18 cellular contexts compared by ENCODE assay signal in the genomic region with DNA sequence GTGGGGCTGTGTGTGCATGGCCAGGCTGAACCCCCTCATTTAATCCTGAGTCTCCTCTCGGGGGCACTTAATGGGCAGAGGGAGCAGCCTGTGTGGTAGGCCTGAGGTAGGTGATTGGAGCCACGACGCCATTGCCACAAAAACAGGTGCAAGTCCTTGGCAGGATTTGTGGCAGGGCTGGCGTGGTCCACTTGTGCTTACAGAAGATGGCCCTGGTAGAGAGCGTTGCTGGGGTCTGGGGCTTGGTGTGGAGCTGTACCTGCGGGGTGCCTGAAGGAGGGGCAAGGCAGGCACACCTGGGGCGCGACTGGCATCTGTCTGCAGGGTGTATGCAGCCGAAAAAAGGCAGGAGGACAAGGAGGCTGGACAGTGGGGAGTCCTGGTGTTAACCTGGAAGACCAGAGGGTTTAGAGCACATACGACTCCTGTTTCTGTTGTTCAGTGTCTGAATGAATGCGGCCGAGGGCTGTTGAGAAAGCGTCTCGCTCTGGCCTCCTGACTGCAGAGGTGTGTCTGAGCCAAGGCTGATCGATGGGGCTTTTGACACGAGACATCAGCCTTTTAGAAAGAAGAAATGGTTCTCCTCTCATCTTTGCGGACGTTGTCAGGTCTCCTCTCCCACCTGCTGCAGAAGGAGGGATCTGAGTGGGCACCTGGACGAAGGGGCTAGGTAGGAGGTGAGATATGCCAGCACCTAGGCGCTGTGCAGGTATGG. TPM values are rescaled to one million over a fixed set of nuclear protein-coding genes. Genes with fewer than 3 reads are reported as not detected.
DNase-seq lines count a peak whose midpoint lies in the region; ATAC-seq and TF ChIP-seq lines count a peak whose summit lies in the region.
"Had no signal": no experiment of that assay in that cellular context is flagged by ENCODE, and none has a peak within 500 bp of the region (broad histone marks: within the 10 kb centered on the region; RNA-seq: fewer than 3 reads in every experiment).

No MANE protein-coding gene starts in this region.

- no peak overlapping the region for H3K9ac ChIP-seq in HUES64 (ENCODE audit: low read depth, low read length)
- H3K9ac ChIP-seq in mesendoderm (ENCODE audit: low read length), result no peak overlapping the region
- H3K9ac ChIP-seq in smooth muscle cell (ENCODE audit: low read depth), result no peak overlapping the region
- H3K9ac ChIP-seq: SK-N-SH had no signal

- no peak overlapping the region for H4K8ac ChIP-seq in mesendoderm (ENCODE audit: low read depth, low read length)

- H2AK5ac ChIP-seq in mesendoderm (ENCODE audit: low read length), result no peak overlapping the region

- H3K4me2 ChIP-seq in mesendoderm (ENCODE audit: low read length) (no peak overlapping the region), smooth muscle cell (no peak overlapping the region)
- H3K4me2 ChIP-seq: SK-N-SH had no signal

- peak overlapping the region; percentile 7 for H3K56ac ChIP-seq in mesendoderm (ENCODE audit: low read length)

- H3K9me3 ChIP-seq in HUES64 (ENCODE audit: insufficient read depth, low read depth, low read length) (no peaks in the 10 kb centered on the region), stomach (no peaks in the 10 kb centered on the region), smooth muscle cell (replicated peaks; ENCODE audit: low read depth) (no peaks in the 10 kb centered on the region)
- H3K9me3 ChIP-seq: SK-N-SH had no signal

- H3K23ac ChIP-seq in mesendoderm (ENCODE audit: low read length), result no peak overlapping the region

- H3K27ac Mint-ChIP-seq in brain, result peak overlapping the region in 4 of 5 experiments; percentile 37 to 86 (median 73)
- H3K27ac Mint-ChIP-seq: HFFc6, mesothelial cell of epicardium had no signal

- intact Hi-C loops in stomach (cut with DNase I; ENCODE audit: low total_unique reads), result no loop called here

- H3K4me3 Mint-ChIP-seq in brain, result no peak overlapping the region
- H3K4me3 Mint-ChIP-seq: HFFc6, mesothelial cell of epicardium had no signal

- no peaks in the 10 kb centered on the region for H3K9me3 Mint-ChIP-seq in brain
- H3K9me3 Mint-ChIP-seq: HFFc6, mesothelial cell of epicardium had no signal

- no peak overlapping the region for H2BK120ac ChIP-seq in mesendoderm (ENCODE audit: low read depth, low read length)

- no peaks in the 10 kb centered on the region for H3K36me3 Mint-ChIP-seq in brain
- H3K36me3 Mint-ChIP-seq: mesothelial cell of epicardium had no signal

- H2BK15ac ChIP-seq in mesendoderm (replicated peaks; ENCODE audit: low read depth), result no peak overlapping the region

- H3K36me3 ChIP-seq in HUES64 (ENCODE audit: insufficient read depth, low read length) (no peaks in the 10 kb centered on the region), mesendoderm (ENCODE audit: control insufficient read depth, insufficient read depth, low read length) (no peaks in the 10 kb centered on the region), stomach (no peaks in the 10 kb centered on the region), smooth muscle cell (ENCODE audit: low read depth) (no peaks in the 10 kb centered on the region)

- H3K27ac ChIP-seq in HUES64 (ENCODE audit: low read depth, low read length) (peak overlapping the region; percentile 82), mesendoderm (ENCODE audit: low read depth, low read length) (no peak overlapping the region), stomach (peak overlapping the region in 4 of 5 donors; percentile 5 to 87 (median 34)), smooth muscle cell (ENCODE audit: low read depth) (no peak overlapping the region)

- H3K18ac ChIP-seq in mesendoderm (ENCODE audit: low read length), result no peak overlapping the region

- H4K20me1 ChIP-seq in smooth muscle cell (ENCODE audit: low read depth), result peaks cover 13% of the 10 kb centered on the region

- H3K4me3 ChIP-seq in HUES64 (ENCODE audit: low read length) (no peak overlapping the region), mesendoderm (ENCODE audit: low read length) (no peak overlapping the region), stomach (no peak overlapping the region), smooth muscle cell (no peak overlapping the region)

- H3K79me1 ChIP-seq in mesendoderm (ENCODE audit: low read length), result peaks cover 1% of the 10 kb centered on the region

- no peaks in the 10 kb centered on the region for H3K79me2 ChIP-seq in mesendoderm (ENCODE audit: control insufficient read depth, insufficient read depth, low read length)
- peaks cover 4% of the 10 kb centered on the region for H3K79me2 ChIP-seq in smooth muscle cell (ENCODE audit: low read depth)

- H3K27me3 ChIP-seq in HUES64 (ENCODE audit: insufficient read depth, low read length), result no peaks in the 10 kb centered on the region
- H3K27me3 ChIP-seq in mesendoderm (ENCODE audit: insufficient read depth, low read length, poor library complexity), result no peaks in the 10 kb centered on the region
- H3K27me3 ChIP-seq in stomach, result no peaks in the 10 kb centered on the region
- H3K27me3 ChIP-seq in smooth muscle cell (ENCODE audit: low read depth), result no peaks in the 10 kb centered on the region

- no peak overlapping the region for H3K4ac ChIP-seq in mesendoderm (ENCODE audit: low read depth, low read length)

- H4K5ac ChIP-seq in mesendoderm (ENCODE audit: low read length), result no peak overlapping the region

- no peak for TF ChIP-seq EP300 in stomach (IDR thresholded peaks at IDR 0.05)

- H2BK5ac ChIP-seq in mesendoderm (ENCODE audit: low read length), result no peak overlapping the region

- peaks cover 5% of the 10 kb centered on the region for H3K27me3 Mint-ChIP-seq in brain

- no peak for DNase-seq in mesendoderm
- no peak for DNase-seq in stomach
- no peak for DNase-seq in NCI-H774 (lab: John Stamatoyannopoulos, UW)
- no peak for DNase-seq in retina
- no peak for DNase-seq in smooth muscle cell (lab: John Stamatoyannopoulos, UW; ENCODE audit: unreplicated experiment)
- DNase-seq: activated CD4-positive, alpha-beta T cell treated with anti-CD3 and anti-CD28 coated beads for 4 hours; cerebellar nuclear complex; GDM1; HFFc6; Kasumi-1; kidney; SK-N-SH; stimulated activated CD4-positive, alpha-beta T cell treated with anti-CD3 and anti-CD28 coated beads, Interleukin-2, amount 100 ng/mL, for 24 hours had no signal

- 87% methylated on average over 20 of the region's 20 CpGs for WGBS in HUES64
- WGBS in mesendoderm (ENCODE audit: extremely low coverage, insufficient coverage, low lambda C conversion rate), result no CpG with 5 or more reads among the region's 20 CpGs
- WGBS in stomach, 5 donors, result 85 to 91% (median 86%) methylated on average over 18 to 20 of the region's 20 CpGs
- 95% methylated on average over 20 of the region's 20 CpGs for WGBS in smooth muscle cell (ENCODE audit: low lambda C conversion rate)

- no peak for TF ChIP-seq POLR2A in stomach (IDR thresholded peaks at IDR 0.05)

- H3K4me1 ChIP-seq in HUES64 (ENCODE audit: insufficient read depth, low read length) (peaks cover 18% of the 10 kb centered on the region), mesendoderm (ENCODE audit: control insufficient read depth, low read depth, low read length) (no peaks in the 10 kb centered on the region), stomach (peaks cover 41 to 92% (median 63%) of the 10 kb centered on the region in 4 donors), smooth muscle cell (ENCODE audit: low read depth) (peaks cover 11% of the 10 kb centered on the region)

- H2AFZ ChIP-seq in smooth muscle cell (ENCODE audit: low read depth), result no peak overlapping the region

- ATAC-seq in GM18868 (IDR thresholded peaks at IDR 0.05; ENCODE audit: unreplicated experiment), result no peak
- ATAC-seq: Panc1 had no signal

- peaks cover 59% of the 10 kb centered on the region for H3K4me1 Mint-ChIP-seq in brain

- TF ChIP-seq CTCF in brain (conservative IDR thresholded peaks at IDR 0.05), result no peak
- no peak for TF ChIP-seq CTCF in stomach (IDR thresholded peaks at IDR 0.05)
- TF ChIP-seq CTCF in smooth muscle cell (IDR thresholded peaks at IDR 0.05; ENCODE audit: borderline replicate concordance, insufficient read depth, poor library complexity, severe bottlenecking), result no peak

- no peaks in the 10 kb centered on the region for H3F3A ChIP-seq in smooth muscle cell (ENCODE audit: low read depth)

RNA-seq across cellular contexts. Expression of gene TBC1D14, which starts 52.0 kb away (rescaled TPM):
- 36.1 TPM for polyA plus RNA-seq in HUES64 (2013, experiment 1 of 2)
- polyA plus RNA-seq in HUES64 (2013, experiment 2 of 2), result 36.4 TPM
- polyA plus RNA-seq in brain (ENCODE audit: insufficient read depth, low read depth, low replicate concordance) (56.0 TPM), stomach (10 to 100 TPM; 19.5 to 42.5 (median 40.0) TPM), smooth muscle cell (13.0 and 20.9 TPM in 2 replicates)
- 28.0 TPM for polyA plus RNA-seq in mesendoderm (2013, experiment 1 of 2)
- polyA plus RNA-seq in mesendoderm (2013, experiment 2 of 2), result 30.1 TPM
- total RNA-seq in stomach (10 to 100 TPM; 33.5 to 72.4 (median 40.8) TPM), smooth muscle cell (24.4 and 31.6 TPM in 2 replicates)

Comparison
In these comparisons a context has a peak if more than half of its experiments do, and no peak if none do; other contexts are left out.
1. H3K27ac ChIP-seq: peak in HUES64 (single experiment) and stomach (4 of 5); none in mesendoderm (single experiment) and smooth muscle cell (single experiment).